21 cellular contexts compared by ENCODE assay signal in the genomic region with DNA sequence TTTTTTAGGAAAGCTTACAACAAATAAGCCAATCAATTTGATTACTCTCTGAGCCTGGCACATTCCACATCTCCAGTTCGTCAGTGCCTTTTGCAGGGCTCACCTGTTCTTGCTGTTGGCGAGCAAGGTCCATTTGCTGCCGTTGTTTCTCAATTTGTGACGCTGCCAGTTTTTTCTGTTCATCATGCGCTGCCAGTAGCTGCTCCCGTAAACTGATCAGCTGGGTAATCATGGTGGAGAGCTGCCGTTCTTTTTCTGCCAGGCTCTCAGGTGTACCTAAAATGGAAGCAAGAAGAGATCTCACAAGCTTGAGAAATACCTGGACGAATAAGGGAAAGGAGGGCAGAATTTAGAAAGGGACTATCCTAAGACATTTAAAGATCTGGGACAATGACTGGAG.
DNase-seq lines count a peak whose midpoint lies in the region; ATAC-seq and TF ChIP-seq lines count a peak whose summit lies in the region.
"Had no signal": no experiment of that assay in that cellular context is flagged by ENCODE, and none has a peak within 500 bp of the region (broad histone marks: within the 10 kb centered on the region; RNA-seq: fewer than 3 reads in every experiment).

No MANE protein-coding gene starts in this region.

- intact Hi-C loops in left colon (cut with DNase I, micrococcal nuclease), result no loop called here
- intact Hi-C loops in breast epithelium (cut with DNase I; ENCODE audit: low total_unique reads), result no loop called here

- no peaks in the 10 kb centered on the region for H3K9me3 ChIP-seq in breast epithelium
- H3K9me3 ChIP-seq: BLaER1, MG63 had no signal

- no peak overlapping the region for H3K27ac ChIP-seq in breast epithelium
- H3K27ac ChIP-seq: BLaER1, KMS-11 had no signal

- H3K36me3 ChIP-seq in breast epithelium, result no peaks in the 10 kb centered on the region
- H3K36me3 ChIP-seq: BLaER1, MG63 had no signal

- H3K4me3 ChIP-seq in breast epithelium, result no peak overlapping the region
- H3K4me3 ChIP-seq: BLaER1, MG63 had no signal

- no peak for TF ChIP-seq CTCF in breast epithelium (IDR thresholded peaks at IDR 0.05)

- ATAC-seq in left colon, result peak; percentile 42

- H3K27me3 ChIP-seq in breast epithelium, result no peaks in the 10 kb centered on the region
- H3K27me3 ChIP-seq: BLaER1, MG63 had no signal

- TF ChIP-seq POLR2A in breast epithelium (IDR thresholded peaks at IDR 0.05), result no peak

- DNase-seq in NCI-H1092 (lab: John Stamatoyannopoulos, UW) (peak; percentile 55), NCI-H2196 (lab: John Stamatoyannopoulos, UW; ENCODE audit: unreplicated experiment) (peak; percentile 32), left colon (no peak), renal cortical epithelial cell (ENCODE audit: low read depth) (peak; percentile 23), NOMO-1 treated with dmso at 0.1 percent for 144 hours (lab: John Stamatoyannopoulos, UW; ENCODE audit: unreplicated experiment) (no peak), CD1c-positive myeloid dendritic cell (ENCODE audit: extremely low spot score) (no peak), breast epithelium (ENCODE audit: low spot score in 2 of 2) (no peak)
- DNase-seq in activated T-cell treated with anti-CD3 and anti-CD28 coated beads, Interleukin-2, amount 50 U/mL, for 1 hour, result no peak
- DNase-seq: DMS 273 treated with DMSO at 0.1 percent for 48 hours; GF-D8; GOT3; MG63; NCI-H1930; NCI-H2227 treated with DMSO at 0.1 percent for 48 hours; NCI-H524 treated with DMSO at 0.1 percent for 48 hours; NK-92 treated with Interleukin-12 subunit alpha and Interleukin-12 subunit beta, amount 100 ng/mL, for 24 hours; OCI-M1; RPMI8226; SIG-M5 had no signal

- no peaks in the 10 kb centered on the region for H3K4me1 ChIP-seq in breast epithelium

Comparison
In these comparisons a context has a peak if more than half of its experiments do, and no peak if none do; other contexts are left out.
1. DNase-seq: peak in NCI-H1092 (single experiment), NCI-H2196 (single experiment) and renal cortical epithelial cell (single experiment); none in left colon (0 of 2), NOMO-1 treated with dmso at 0.1 percent for 144 hours (single experiment), CD1c-positive myeloid dendritic cell (single experiment), breast epithelium (0 of 2) and activated T-cell treated with anti-CD3 and anti-CD28 coated beads, Interleukin-2, amount 50 U/mL, for 1 hour (single experiment).